27 cellular contexts compared by ENCODE assay signal in genomic region chr18:61199131-61199903, GRCh38.
DNase-seq lines count a peak whose midpoint lies in the region; ATAC-seq, FAIRE-seq and TF ChIP-seq lines count a peak whose summit lies in the region.
"Had no signal": no experiment of that assay in that cellular context is flagged by ENCODE, and none has a peak within 500 bp of the region (broad histone marks: within the 10 kb centered on the region; RNA-seq: fewer than 3 reads in every experiment).

No MANE protein-coding gene starts in this region.

- TF ChIP-seq CTCF in astrocyte (IDR thresholded peaks at IDR 0.05; ENCODE audit: insufficient read depth, low read depth, low read length) (no peak), retinal pigment epithelial cell (conservative IDR thresholded peaks at IDR 0.05; ENCODE audit: low read depth, low read length) (no peak), spleen (IDR thresholded peaks at IDR 0.05 in 8 of 11, conservative IDR thresholded peaks at IDR 0.05 in 3 of 11) (no peak)

- peak overlapping the region; percentile 90 for H3K27ac Mint-ChIP-seq in astrocyte (ENCODE audit: unreplicated experiment)
- H3K27ac Mint-ChIP-seq: activated CD8-positive, alpha-beta T cell treated with anti-CD3 and anti-CD28 coated beads, Interleukin-2, amount 10 ng/mL, durations not matched to agents 7 days and 5 days; activated naive CD8-positive, alpha-beta T cell treated with anti-CD3 and anti-CD28 coated beads, Interleukin-2, amount 10 ng/mL, durations not matched to agents 7 days and 5 days; dendritic cell treated with granulocyte-macrophage colony-stimulating factor and Interleukin-4, amounts not matched to agents 40 ng/mL and 50 ng/mL, for 4 days; H9; naive B cell; stimulated activated effector memory CD8-positive, alpha-beta T cell treated with anti-CD3 and anti-CD28 coated beads, Interleukin-12 subunit alpha, Interleukin-12 subunit beta, amount 100 ng/mL, for 72 hours had no signal

- no peak overlapping the region for H3K4me3 ChIP-seq in astrocyte (ENCODE audit: insufficient read depth, low read depth, low read length)
- H3K4me3 ChIP-seq in retinal pigment epithelial cell (ENCODE audit: low read length): no peak overlapping the region
- no peak overlapping the region for H3K4me3 ChIP-seq in spleen
- H3K4me3 ChIP-seq: heart right ventricle, smooth muscle cell had no signal

- no peaks in the 10 kb centered on the region for H4K20me1 ChIP-seq in astrocyte (ENCODE audit: insufficient read depth, low read length)

- no peak overlapping the region for H3K4me3 Mint-ChIP-seq in astrocyte (ENCODE audit: unreplicated experiment)
- H3K4me3 Mint-ChIP-seq: activated CD8-positive, alpha-beta T cell treated with anti-CD3 and anti-CD28 coated beads, Interleukin-2, amount 10 ng/mL, durations not matched to agents 7 days and 5 days; activated naive CD8-positive, alpha-beta T cell treated with anti-CD3 and anti-CD28 coated beads, Interleukin-2, amount 10 ng/mL, durations not matched to agents 7 days and 5 days; dendritic cell treated with granulocyte-macrophage colony-stimulating factor and Interleukin-4, amounts not matched to agents 40 ng/mL and 50 ng/mL, for 4 days; H9; naive B cell; stimulated activated effector memory CD8-positive, alpha-beta T cell treated with anti-CD3 and anti-CD28 coated beads, Interleukin-12 subunit alpha, Interleukin-12 subunit beta, amount 100 ng/mL, for 72 hours had no signal

- DNase-seq in NCI-H82 (lab: John Stamatoyannopoulos, UW): peak; percentile 4
- DNase-seq in NCI-H82 treated with DMSO at 0.1 percent for 48 hours (lab: John Stamatoyannopoulos, UW; ENCODE audit: unreplicated experiment): no peak
- DNase-seq in astrocyte (ENCODE audit: low read depth): peak; percentile 71
- DNase-seq in fibroblast of peridontal ligament (ENCODE audit: extremely low read depth): peak; percentile 85
- DNase-seq in retinal pigment epithelial cell (ENCODE audit: low read depth): peak; percentile 35
- DNase-seq in HCEC 1CT: no peak
- DNase-seq in spleen: no peak
- DNase-seq: 8988T; activated CD8-positive, alpha-beta T cell treated with anti-CD3 and anti-CD28 coated beads, Interleukin-2, amount 10 ng/mL, durations not matched to agents 7 days and 5 days; activated effector memory CD4-positive, alpha-beta T cell treated with anti-CD3 and anti-CD28 coated beads, Interleukin-2, amount 50 U/mL, for 16 hours; activated naive CD8-positive, alpha-beta T cell treated with anti-CD3 and anti-CD28 coated beads, Interleukin-2, amount 10 ng/mL, durations not matched to agents 7 days and 5 days; activated T-cell treated with anti-CD3 and anti-CD28 coated beads for 4 hours; BE2C; H9; heart right ventricle; Kasumi-1; naive B cell; NCI-H1048; NCI-H187 treated with DMSO at 0.1 percent for 48 hours; NK-92 treated with Interleukin-12 subunit alpha and Interleukin-12 subunit beta, amount 100 ng/mL, for 24 hours; T-helper 1 cell had no signal

- no peaks in the 10 kb centered on the region for H3K9me3 ChIP-seq in astrocyte (ENCODE audit: insufficient read depth, low read depth, low read length)
- no peaks in the 10 kb centered on the region for H3K9me3 ChIP-seq in spleen
- H3K9me3 ChIP-seq: BE2C, heart right ventricle had no signal

- 53 to 65% (median 54%) methylated on average over 3 of the region's 3 CpGs for WGBS in spleen, 5 donors

- no peaks in the 10 kb centered on the region for H3K36me3 ChIP-seq in astrocyte (ENCODE audit: insufficient read depth, low read length)
- no peaks in the 10 kb centered on the region for H3K36me3 ChIP-seq in spleen
- H3K36me3 ChIP-seq: BE2C, heart right ventricle had no signal

- no peaks in the 10 kb centered on the region for H3K9me3 Mint-ChIP-seq in astrocyte (ENCODE audit: unreplicated experiment)
- H3K9me3 Mint-ChIP-seq: activated naive CD8-positive, alpha-beta T cell treated with anti-CD3 and anti-CD28 coated beads, Interleukin-2, amount 10 ng/mL, durations not matched to agents 7 days and 5 days; dendritic cell treated with granulocyte-macrophage colony-stimulating factor and Interleukin-4, amounts not matched to agents 40 ng/mL and 50 ng/mL, for 4 days; H9 had no signal

- intact Hi-C loops in spleen (cut with DNase I; ENCODE audit: low total_unique reads): no loop called here

- H3K4me1 ChIP-seq in astrocyte (ENCODE audit: insufficient read depth, low read length) (peaks cover 6% of the 10 kb centered on the region), spleen (no peaks in the 10 kb centered on the region)
- H3K4me1 ChIP-seq: BE2C, heart right ventricle had no signal

- peak overlapping the region; percentile 31 for H3K27ac ChIP-seq in astrocyte (ENCODE audit: low read depth, low read length)
- H3K27ac ChIP-seq in spleen: no peak overlapping the region
- H3K27ac ChIP-seq: heart right ventricle had no signal

- peak; percentile 78 for FAIRE-seq in astrocyte (lab: Jason Lieb, UNC)
- FAIRE-seq: bronchial epithelial cell, GM12891 had no signal

- H3K27me3 ChIP-seq in astrocyte (ENCODE audit: insufficient read depth, low read length) (no peaks in the 10 kb centered on the region), spleen (replicated peaks in 1 of 7) (no peaks in the 10 kb centered on the region)
- H3K27me3 ChIP-seq: BE2C, heart right ventricle had no signal

- no peak overlapping the region for H3K9ac ChIP-seq in astrocyte (ENCODE audit: low read length)

- H3K36me3 Mint-ChIP-seq in astrocyte (ENCODE audit: low read depth, unreplicated experiment): no peaks in the 10 kb centered on the region
- H3K36me3 Mint-ChIP-seq: activated naive CD8-positive, alpha-beta T cell treated with anti-CD3 and anti-CD28 coated beads, Interleukin-2, amount 10 ng/mL, durations not matched to agents 7 days and 5 days; naive B cell; stimulated activated effector memory CD8-positive, alpha-beta T cell treated with anti-CD3 and anti-CD28 coated beads, Interleukin-12 subunit alpha, Interleukin-12 subunit beta, amount 100 ng/mL, for 72 hours had no signal

- peak overlapping the region; percentile 58 for H3K4me2 ChIP-seq in astrocyte (ENCODE audit: low read length)
- H3K4me2 ChIP-seq: smooth muscle cell had no signal

- H3K79me2 ChIP-seq in astrocyte (ENCODE audit: insufficient read depth, low read length): no peaks in the 10 kb centered on the region

- H3K4me1 Mint-ChIP-seq in astrocyte (ENCODE audit: low read depth, unreplicated experiment): peaks cover 40% of the 10 kb centered on the region
- H3K4me1 Mint-ChIP-seq: activated naive CD8-positive, alpha-beta T cell treated with anti-CD3 and anti-CD28 coated beads, Interleukin-2, amount 10 ng/mL, durations not matched to agents 7 days and 5 days; naive B cell; stimulated activated effector memory CD8-positive, alpha-beta T cell treated with anti-CD3 and anti-CD28 coated beads, Interleukin-12 subunit alpha, Interleukin-12 subunit beta, amount 100 ng/mL, for 72 hours had no signal

- no peak for TF ChIP-seq POLR2A in spleen (IDR thresholded peaks at IDR 0.05)

- H2AFZ ChIP-seq in astrocyte (ENCODE audit: low read depth, low read length): no peak overlapping the region

- H3K27me3 Mint-ChIP-seq in astrocyte (ENCODE audit: low read depth, unreplicated experiment): no peaks in the 10 kb centered on the region
- H3K27me3 Mint-ChIP-seq: activated naive CD8-positive, alpha-beta T cell treated with anti-CD3 and anti-CD28 coated beads, Interleukin-2, amount 10 ng/mL, durations not matched to agents 7 days and 5 days; dendritic cell treated with granulocyte-macrophage colony-stimulating factor and Interleukin-4, amounts not matched to agents 40 ng/mL and 50 ng/mL, for 4 days; naive B cell had no signal

- no peak for ATAC-seq in GM18907 (IDR thresholded peaks at IDR 0.05; ENCODE audit: unreplicated experiment)
- ATAC-seq: activated CD8-positive, alpha-beta T cell treated with anti-CD3 and anti-CD28 coated beads, Interleukin-2, amount 10 ng/mL, durations not matched to agents 7 days and 5 days; heart right ventricle; stimulated activated effector memory CD8-positive, alpha-beta T cell treated with anti-CD3 and anti-CD28 coated beads, Interleukin-12 subunit alpha, Interleukin-12 subunit beta, amount 100 ng/mL, for 72 hours had no signal

Comparison
In these comparisons a context has a peak if more than half of its experiments do, and no peak if none do; other contexts are left out.
1. DNase-seq: peak in NCI-H82 (single experiment), astrocyte (single experiment), fibroblast of peridontal ligament (single experiment) and retinal pigment epithelial cell (single experiment); none in NCI-H82 treated with DMSO at 0.1 percent for 48 hours (single experiment), HCEC 1CT (single experiment) and spleen (single experiment).